In the genomic region with DNA sequence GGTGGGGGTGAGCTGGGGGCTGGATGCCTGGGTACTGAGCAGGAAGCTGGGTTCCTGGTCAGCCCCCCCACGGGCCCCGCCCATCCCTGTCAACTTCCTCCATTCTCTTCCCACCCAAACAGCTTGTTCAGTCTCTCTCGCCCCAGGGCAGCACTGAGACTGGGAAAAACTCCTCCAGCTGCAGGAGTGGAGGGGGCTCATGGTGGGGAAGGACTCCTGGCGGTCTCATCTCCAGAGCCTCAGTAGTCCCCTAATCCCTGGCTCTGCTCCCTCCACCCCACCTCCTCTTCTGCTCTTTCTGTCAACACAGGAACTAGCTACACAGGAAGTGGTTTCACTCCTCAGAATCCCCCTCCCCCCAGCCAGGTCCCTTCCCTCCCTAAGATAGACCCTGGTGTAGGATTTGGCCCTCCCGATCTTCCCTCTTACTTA, we compare ENCODE assay signal across 1 cellular context.
A peak's percentile ranks its signal among the peaks of the same experiment; 100 is the strongest.
TF ChIP-seq lines count a peak whose summit lies in the region.

A gene with protein sequence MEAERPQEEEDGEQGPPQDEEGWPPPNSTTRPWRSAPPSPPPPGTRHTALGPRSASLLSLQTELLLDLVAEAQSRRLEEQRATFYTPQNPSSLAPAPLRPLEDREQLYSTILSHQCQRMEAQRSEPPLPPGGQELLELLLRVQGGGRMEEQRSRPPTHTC (minus strand): TSS at position 36 of the 432 bp plus-strand sequence. CDS start 130 bp downstream, outside the sequence.

TF ChIP-seq in K562, 482 proteins besides CTCF, POLR2A, EP300 and RAD21 (continued from another document and continues in another):
- TF ChIP-seq, protein P1, sequence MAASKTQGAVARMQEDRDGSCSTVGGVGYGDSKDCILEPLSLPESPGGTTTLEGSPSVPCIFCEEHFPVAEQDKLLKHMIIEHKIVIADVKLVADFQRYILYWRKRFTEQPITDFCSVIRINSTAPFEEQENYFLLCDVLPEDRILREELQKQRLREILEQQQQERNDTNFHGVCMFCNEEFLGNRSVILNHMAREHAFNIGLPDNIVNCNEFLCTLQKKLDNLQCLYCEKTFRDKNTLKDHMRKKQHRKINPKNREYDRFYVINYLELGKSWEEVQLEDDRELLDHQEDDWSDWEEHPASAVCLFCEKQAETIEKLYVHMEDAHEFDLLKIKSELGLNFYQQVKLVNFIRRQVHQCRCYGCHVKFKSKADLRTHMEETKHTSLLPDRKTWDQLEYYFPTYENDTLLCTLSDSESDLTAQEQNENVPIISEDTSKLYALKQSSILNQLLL (CRISPR knock-in tag; IDR thresholded peaks at IDR 0.05; ENCODE audit: borderline replicate concordance) = no peak
- TF ChIP-seq FUS (optimal IDR thresholded peaks at IDR 0.05; ENCODE audit: low read depth, low read length) (no peak), NFATC3 (IDR thresholded peaks at IDR 0.05) (no peak), NR3C1 (CRISPR knock-in tag; IDR thresholded peaks at IDR 0.05) (no peak), HDAC6 (IDR thresholded peaks at IDR 0.05; ENCODE audit: low read depth, low read length) (no peak), MBD2 (IDR thresholded peaks at IDR 0.05; ENCODE audit: borderline replicate concordance, low read depth) (peak; percentile 57; the same call in 1 of the 2 replicates), U2AF1 (optimal IDR thresholded peaks at IDR 0.05; ENCODE audit: low read depth, low read length) (no peak), ZSCAN32 (CRISPR knock-in tag; IDR thresholded peaks at IDR 0.05) (no peak), KLF13 (tag; IDR thresholded peaks at IDR 0.05; ENCODE audit: borderline replicate concordance, low read depth) (peak; percentile 42; the same call in 1 of the 2 replicates), KLF10 (CRISPR knock-in tag; IDR thresholded peaks at IDR 0.05) (no peak), ZNF561 (CRISPR knock-in tag; conservative IDR thresholded peaks at IDR 0.05) (no peak), CCNT2 (IDR thresholded peaks at IDR 0.05; ENCODE audit: borderline replicate concordance, extremely low read depth, insufficient read length, low read depth, low read length) (no peak), ZNF766 (CRISPR knock-in tag; conservative IDR thresholded peaks at IDR 0.05) (no peak), RBM25 (IDR thresholded peaks at IDR 0.05; ENCODE audit: low read depth, low read length, severe bottlenecking) (no peak), ZNF431 (CRISPR knock-in tag; IDR thresholded peaks at IDR 0.05) (no peak), BHLHE40 (IDR thresholded peaks at IDR 0.05; ENCODE audit: low read length) (no peak), BCOR (IDR thresholded peaks at IDR 0.05) (no peak), HEY1 (CRISPR knock-in tag; IDR thresholded peaks at IDR 0.05; ENCODE audit: borderline replicate concordance) (no peak), EHMT2 (IDR thresholded peaks at IDR 0.05) (no peak; the same call in 1 of the 2 replicates), TAL1 (IDR thresholded peaks at IDR 0.05) (no peak), FOXJ2 (tag; IDR thresholded peaks at IDR 0.05) (no peak), ZC3H4 (CRISPR knock-in tag; IDR thresholded peaks at IDR 0.05; ENCODE audit: borderline replicate concordance) (no peak), MCM5 (IDR thresholded peaks at IDR 0.05; ENCODE audit: low read depth) (no peak), ZBTB7A (IDR thresholded peaks at IDR 0.05; ENCODE audit: borderline replicate concordance, control insufficient read depth, low read depth, low read length) (no peak; the same call in 1 of the 2 replicates), ZNF212 (CRISPR knock-in tag; IDR thresholded peaks at IDR 0.05) (no peak), ZBTB17 (CRISPR knock-in tag; IDR thresholded peaks at IDR 0.05) (peak; percentile 64; the same call in 1 of the 2 replicates)
- TF ChIP-seq, protein P2, sequence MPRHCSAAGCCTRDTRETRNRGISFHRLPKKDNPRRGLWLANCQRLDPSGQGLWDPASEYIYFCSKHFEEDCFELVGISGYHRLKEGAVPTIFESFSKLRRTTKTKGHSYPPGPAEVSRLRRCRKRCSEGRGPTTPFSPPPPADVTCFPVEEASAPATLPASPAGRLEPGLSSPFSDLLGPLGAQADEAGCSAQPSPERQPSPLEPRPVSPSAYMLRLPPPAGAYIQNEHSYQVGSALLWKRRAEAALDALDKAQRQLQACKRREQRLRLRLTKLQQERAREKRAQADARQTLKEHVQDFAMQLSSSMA (CRISPR knock-in tag; IDR thresholded peaks at IDR 0.05) = no peak
- TF ChIP-seq, protein P3, sequence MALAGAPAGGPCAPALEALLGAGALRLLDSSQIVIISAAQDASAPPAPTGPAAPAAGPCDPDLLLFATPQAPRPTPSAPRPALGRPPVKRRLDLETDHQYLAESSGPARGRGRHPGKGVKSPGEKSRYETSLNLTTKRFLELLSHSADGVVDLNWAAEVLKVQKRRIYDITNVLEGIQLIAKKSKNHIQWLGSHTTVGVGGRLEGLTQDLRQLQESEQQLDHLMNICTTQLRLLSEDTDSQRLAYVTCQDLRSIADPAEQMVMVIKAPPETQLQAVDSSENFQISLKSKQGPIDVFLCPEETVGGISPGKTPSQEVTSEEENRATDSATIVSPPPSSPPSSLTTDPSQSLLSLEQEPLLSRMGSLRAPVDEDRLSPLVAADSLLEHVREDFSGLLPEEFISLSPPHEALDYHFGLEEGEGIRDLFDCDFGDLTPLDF (CRISPR knock-in tag; IDR thresholded peaks at IDR 0.05) = no peak
- TF ChIP-seq, protein P4, sequence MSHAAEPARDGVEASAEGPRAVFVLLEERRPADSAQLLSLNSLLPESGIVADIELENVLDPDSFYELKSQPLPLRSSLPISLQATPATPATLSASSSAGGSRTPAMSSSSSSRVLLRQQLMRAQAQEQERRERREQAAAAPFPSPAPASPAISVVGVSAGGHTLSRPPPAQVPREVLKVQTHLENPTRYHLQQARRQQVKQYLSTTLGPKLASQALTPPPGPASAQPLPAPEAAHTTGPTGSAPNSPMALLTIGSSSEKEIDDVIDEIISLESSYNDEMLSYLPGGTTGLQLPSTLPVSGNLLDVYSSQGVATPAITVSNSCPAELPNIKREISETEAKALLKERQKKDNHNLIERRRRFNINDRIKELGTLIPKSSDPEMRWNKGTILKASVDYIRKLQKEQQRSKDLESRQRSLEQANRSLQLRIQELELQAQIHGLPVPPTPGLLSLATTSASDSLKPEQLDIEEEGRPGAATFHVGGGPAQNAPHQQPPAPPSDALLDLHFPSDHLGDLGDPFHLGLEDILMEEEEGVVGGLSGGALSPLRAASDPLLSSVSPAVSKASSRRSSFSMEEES (CRISPR knock-in tag; IDR thresholded peaks at IDR 0.05) = no peak; the same call in 1 of the 2 replicates
- TF ChIP-seq, protein P5, sequence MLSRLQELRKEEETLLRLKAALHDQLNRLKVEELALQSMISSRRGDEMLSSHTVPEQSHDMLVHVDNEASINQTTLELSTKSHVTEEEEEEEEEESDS (CRISPR knock-in tag; IDR thresholded peaks at IDR 0.05) = no peak
- TF ChIP-seq, protein P6, sequence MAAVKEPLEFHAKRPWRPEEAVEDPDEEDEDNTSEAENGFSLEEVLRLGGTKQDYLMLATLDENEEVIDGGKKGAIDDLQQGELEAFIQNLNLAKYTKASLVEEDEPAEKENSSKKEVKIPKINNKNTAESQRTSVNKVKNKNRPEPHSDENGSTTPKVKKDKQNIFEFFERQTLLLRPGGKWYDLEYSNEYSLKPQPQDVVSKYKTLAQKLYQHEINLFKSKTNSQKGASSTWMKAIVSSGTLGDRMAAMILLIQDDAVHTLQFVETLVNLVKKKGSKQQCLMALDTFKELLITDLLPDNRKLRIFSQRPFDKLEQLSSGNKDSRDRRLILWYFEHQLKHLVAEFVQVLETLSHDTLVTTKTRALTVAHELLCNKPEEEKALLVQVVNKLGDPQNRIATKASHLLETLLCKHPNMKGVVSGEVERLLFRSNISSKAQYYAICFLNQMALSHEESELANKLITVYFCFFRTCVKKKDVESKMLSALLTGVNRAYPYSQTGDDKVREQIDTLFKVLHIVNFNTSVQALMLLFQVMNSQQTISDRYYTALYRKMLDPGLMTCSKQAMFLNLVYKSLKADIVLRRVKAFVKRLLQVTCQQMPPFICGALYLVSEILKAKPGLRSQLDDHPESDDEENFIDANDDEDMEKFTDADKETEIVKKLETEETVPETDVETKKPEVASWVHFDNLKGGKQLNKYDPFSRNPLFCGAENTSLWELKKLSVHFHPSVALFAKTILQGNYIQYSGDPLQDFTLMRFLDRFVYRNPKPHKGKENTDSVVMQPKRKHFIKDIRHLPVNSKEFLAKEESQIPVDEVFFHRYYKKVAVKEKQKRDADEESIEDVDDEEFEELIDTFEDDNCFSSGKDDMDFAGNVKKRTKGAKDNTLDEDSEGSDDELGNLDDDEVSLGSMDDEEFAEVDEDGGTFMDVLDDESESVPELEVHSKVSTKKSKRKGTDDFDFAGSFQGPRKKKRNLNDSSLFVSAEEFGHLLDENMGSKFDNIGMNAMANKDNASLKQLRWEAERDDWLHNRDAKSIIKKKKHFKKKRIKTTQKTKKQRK (IDR thresholded peaks at IDR 0.05; ENCODE audit: borderline replicate concordance, low read depth, low read length) = no peak
- TF ChIP-seq, protein P7, sequence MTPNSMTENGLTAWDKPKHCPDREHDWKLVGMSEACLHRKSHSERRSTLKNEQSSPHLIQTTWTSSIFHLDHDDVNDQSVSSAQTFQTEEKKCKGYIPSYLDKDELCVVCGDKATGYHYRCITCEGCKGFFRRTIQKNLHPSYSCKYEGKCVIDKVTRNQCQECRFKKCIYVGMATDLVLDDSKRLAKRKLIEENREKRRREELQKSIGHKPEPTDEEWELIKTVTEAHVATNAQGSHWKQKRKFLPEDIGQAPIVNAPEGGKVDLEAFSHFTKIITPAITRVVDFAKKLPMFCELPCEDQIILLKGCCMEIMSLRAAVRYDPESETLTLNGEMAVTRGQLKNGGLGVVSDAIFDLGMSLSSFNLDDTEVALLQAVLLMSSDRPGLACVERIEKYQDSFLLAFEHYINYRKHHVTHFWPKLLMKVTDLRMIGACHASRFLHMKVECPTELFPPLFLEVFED (CRISPR knock-in tag; conservative IDR thresholded peaks at IDR 0.05) = 0 out of 2 replicates have a peak, but pooled peaks have one; percentile 18
- TF ChIP-seq, protein P8, sequence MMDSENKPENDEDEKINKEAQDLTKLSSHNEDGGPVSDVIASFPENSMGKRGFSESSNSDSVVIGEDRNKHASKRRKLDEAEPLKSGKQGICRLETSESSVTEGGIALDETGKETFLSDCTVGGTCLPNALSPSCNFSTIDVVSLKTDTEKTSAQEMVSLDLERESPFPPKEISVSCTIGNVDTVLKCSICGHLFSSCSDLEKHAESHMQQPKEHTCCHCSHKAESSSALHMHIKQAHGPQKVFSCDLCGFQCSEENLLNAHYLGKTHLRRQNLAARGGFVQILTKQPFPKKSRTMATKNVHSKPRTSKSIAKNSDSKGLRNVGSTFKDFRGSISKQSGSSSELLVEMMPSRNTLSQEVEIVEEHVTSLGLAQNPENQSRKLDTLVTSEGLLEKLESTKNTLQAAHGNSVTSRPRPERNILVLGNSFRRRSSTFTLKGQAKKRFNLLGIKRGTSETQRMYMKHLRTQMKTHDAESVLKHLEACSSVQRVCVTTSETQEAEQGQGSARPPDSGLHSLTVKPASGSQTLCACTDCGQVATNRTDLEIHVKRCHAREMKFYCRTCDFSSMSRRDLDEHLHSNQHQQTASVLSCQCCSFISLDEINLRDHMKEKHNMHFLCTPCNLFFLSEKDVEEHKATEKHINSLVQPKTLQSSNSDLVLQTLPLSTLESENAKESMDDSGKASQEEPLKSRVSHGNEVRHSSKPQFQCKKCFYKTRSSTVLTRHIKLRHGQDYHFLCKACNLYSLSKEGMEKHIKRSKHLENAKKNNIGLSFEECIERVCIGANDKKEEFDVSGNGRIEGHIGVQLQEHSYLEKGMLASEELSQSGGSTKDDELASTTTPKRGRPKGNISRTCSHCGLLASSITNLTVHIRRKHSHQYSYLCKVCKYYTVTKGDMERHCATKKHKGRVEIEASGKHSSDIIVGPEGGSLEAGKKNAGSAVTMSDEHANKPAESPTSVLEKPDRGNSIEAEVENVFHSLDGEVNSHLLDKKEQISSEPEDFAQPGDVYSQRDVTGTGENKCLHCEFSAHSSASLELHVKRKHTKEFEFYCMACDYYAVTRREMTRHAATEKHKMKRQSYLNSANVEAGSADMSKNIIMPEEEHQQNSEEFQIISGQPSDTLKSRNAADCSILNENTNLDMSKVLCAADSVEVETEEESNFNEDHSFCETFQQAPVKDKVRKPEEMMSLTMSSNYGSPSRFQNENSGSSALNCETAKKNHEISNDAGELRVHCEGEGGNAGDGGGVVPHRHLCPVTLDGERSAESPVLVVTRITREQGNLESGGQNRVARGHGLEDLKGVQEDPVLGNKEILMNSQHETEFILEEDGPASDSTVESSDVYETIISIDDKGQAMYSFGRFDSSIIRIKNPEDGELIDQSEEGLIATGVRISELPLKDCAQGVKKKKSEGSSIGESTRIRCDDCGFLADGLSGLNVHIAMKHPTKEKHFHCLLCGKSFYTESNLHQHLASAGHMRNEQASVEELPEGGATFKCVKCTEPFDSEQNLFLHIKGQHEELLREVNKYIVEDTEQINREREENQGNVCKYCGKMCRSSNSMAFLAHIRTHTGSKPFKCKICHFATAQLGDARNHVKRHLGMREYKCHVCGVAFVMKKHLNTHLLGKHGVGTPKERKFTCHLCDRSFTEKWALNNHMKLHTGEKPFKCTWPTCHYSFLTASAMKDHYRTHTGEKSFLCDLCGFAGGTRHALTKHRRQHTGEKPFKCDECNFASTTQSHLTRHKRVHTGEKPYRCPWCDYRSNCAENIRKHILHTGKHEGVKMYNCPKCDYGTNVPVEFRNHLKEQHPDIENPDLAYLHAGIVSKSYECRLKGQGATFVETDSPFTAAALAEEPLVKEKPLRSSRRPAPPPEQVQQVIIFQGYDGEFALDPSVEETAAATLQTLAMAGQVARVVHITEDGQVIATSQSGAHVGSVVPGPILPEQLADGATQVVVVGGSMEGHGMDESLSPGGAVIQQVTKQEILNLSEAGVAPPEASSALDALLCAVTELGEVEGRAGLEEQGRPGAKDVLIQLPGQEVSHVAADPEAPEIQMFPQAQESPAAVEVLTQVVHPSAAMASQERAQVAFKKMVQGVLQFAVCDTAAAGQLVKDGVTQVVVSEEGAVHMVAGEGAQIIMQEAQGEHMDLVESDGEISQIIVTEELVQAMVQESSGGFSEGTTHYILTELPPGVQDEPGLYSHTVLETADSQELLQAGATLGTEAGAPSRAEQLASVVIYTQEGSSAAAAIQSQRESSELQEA (IDR thresholded peaks at IDR 0.05; ENCODE audit: low read depth) = no peak
- TF ChIP-seq, protein P9, sequence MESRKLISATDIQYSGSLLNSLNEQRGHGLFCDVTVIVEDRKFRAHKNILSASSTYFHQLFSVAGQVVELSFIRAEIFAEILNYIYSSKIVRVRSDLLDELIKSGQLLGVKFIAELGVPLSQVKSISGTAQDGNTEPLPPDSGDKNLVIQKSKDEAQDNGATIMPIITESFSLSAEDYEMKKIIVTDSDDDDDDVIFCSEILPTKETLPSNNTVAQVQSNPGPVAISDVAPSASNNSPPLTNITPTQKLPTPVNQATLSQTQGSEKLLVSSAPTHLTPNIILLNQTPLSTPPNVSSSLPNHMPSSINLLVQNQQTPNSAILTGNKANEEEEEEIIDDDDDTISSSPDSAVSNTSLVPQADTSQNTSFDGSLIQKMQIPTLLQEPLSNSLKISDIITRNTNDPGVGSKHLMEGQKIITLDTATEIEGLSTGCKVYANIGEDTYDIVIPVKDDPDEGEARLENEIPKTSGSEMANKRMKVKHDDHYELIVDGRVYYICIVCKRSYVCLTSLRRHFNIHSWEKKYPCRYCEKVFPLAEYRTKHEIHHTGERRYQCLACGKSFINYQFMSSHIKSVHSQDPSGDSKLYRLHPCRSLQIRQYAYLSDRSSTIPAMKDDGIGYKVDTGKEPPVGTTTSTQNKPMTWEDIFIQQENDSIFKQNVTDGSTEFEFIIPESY (CRISPR knock-in tag; IDR thresholded peaks at IDR 0.05) = no peak
- TF ChIP-seq, protein P10, sequence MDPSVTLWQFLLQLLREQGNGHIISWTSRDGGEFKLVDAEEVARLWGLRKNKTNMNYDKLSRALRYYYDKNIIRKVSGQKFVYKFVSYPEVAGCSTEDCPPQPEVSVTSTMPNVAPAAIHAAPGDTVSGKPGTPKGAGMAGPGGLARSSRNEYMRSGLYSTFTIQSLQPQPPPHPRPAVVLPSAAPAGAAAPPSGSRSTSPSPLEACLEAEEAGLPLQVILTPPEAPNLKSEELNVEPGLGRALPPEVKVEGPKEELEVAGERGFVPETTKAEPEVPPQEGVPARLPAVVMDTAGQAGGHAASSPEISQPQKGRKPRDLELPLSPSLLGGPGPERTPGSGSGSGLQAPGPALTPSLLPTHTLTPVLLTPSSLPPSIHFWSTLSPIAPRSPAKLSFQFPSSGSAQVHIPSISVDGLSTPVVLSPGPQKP (CRISPR knock-in tag; IDR thresholded peaks at IDR 0.05) = no peak
